In the genomic region with DNA sequence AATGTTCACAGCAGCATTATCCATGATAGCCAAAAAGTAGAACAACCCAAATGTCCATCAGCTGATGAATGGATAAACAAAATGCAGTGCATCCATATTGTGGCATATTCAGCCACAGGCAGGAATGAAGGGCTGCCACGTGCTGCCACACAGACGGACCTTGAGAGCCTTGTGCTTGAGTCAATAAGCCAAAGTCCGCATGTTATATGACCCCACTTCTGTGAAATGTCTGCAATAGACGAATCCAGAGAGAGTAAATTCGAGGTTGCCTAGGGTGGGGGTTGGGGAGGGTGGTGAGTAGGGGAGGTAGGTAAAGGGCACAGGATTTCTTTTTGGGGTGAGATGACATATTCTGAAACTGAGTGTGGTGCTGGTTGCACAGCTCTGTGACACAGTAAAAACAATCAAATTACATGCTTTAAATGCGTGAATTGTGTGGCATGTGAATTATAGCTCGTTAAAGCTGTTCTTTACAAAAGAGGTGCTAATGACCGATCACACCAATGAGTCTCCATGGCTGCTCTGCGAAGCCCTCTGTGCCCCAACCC, we compare ENCODE assay signal across 26 cellular contexts. TPM values are rescaled to one million over a fixed set of nuclear protein-coding genes. Genes with fewer than 3 reads are reported as not detected.
DNase-seq lines count a peak whose midpoint lies in the region; ATAC-seq and TF ChIP-seq lines count a peak whose summit lies in the region.
"Had no signal": no experiment of that assay in that cellular context is flagged by ENCODE, and none has a peak within 500 bp of the region (broad histone marks: within the 10 kb centered on the region; RNA-seq: fewer than 3 reads in every experiment).

No MANE protein-coding gene starts in this region.

- H3K36me3 ChIP-seq in mucosa of descending colon (ENCODE audit: low read depth): peaks cover 4% of the 10 kb centered on the region
- H3K36me3 ChIP-seq: BLaER1, esophagus squamous epithelium, left ventricle myocardium inferior, SJSA1 had no signal

- no peak overlapping the region for H3K4me3 ChIP-seq in mucosa of descending colon
- H3K4me3 ChIP-seq: BLaER1, esophagus squamous epithelium, left ventricle myocardium inferior, SJSA1, smooth muscle cell had no signal

- peak; percentile 44 for DNase-seq in activated CD4-positive, alpha-beta memory T cell treated with anti-CD3 and anti-CD28 coated beads for 36 hours
- DNase-seq in activated CD4-positive, alpha-beta memory T cell treated with anti-CD3 and anti-CD28 coated beads, Interleukin-2, amount 10 ng/mL, durations not matched to agents 7 days and 5 days: no peak
- DNase-seq in HT-29 (ENCODE audit: low spot score): peak; percentile 17
- DNase-seq in WTC11 (ENCODE audit: low spot score): no peak
- peak; percentile 69 to 86 (median 75) for DNase-seq in mucosa of descending colon
- DNase-seq in NCI-H2171 (lab: John Stamatoyannopoulos, UW): no peak
- DNase-seq in RWPE1 (ENCODE audit: low spot score): no peak
- DNase-seq: activated CD4-positive, alpha-beta T cell treated with anti-CD3 and anti-CD28 coated beads, Interleukin-2, amount 10 ng/mL, durations not matched to agents 24 days and 14 days; aorta; Calu3; endodermal cell; esophagus squamous epithelium; hippocampal formation; immature natural killer cell; left ventricle myocardium inferior; natural killer cell; NCI-H1092 treated with DMSO at 0.1 percent for 48 hours; NCI-H2029; NCI-H524 treated with DMSO at 0.1 percent for 48 hours; stimulated activated CD4-positive, alpha-beta T cell treated with anti-CD3 and anti-CD28 coated beads, Interleukin-4, amount 100 ng/mL, for 1 hour; stimulated activated naive CD4-positive, alpha-beta T cell had no signal

- TF ChIP-seq CTCF in WTC11 (IDR thresholded peaks at IDR 0.05): no peak
- TF ChIP-seq CTCF in mucosa of descending colon (IDR thresholded peaks at IDR 0.05): no peak
- TF ChIP-seq CTCF in RWPE1 (conservative IDR thresholded peaks at IDR 0.05; ENCODE audit: low read depth): no peak

- H3K9me3 ChIP-seq in mucosa of descending colon: no peaks in the 10 kb centered on the region
- H3K9me3 ChIP-seq: BLaER1, esophagus squamous epithelium, left ventricle myocardium inferior, SJSA1 had no signal

- H3K4me3 Mint-ChIP-seq in activated CD4-positive, alpha-beta memory T cell treated with anti-CD3 and anti-CD28 coated beads for 36 hours: no peak overlapping the region
- H3K4me3 Mint-ChIP-seq in activated CD4-positive, alpha-beta memory T cell treated with anti-CD3 and anti-CD28 coated beads, Interleukin-2, amount 10 ng/mL, durations not matched to agents 7 days and 5 days: no peak overlapping the region
- H3K4me3 Mint-ChIP-seq in WTC11: no peak overlapping the region
- H3K4me3 Mint-ChIP-seq: activated CD4-positive, alpha-beta T cell treated with anti-CD3 and anti-CD28 coated beads, Interleukin-2, amount 10 ng/mL, durations not matched to agents 24 days and 14 days; endodermal cell; immature natural killer cell; natural killer cell had no signal

- H3K36me3 Mint-ChIP-seq in activated CD4-positive, alpha-beta memory T cell treated with anti-CD3 and anti-CD28 coated beads for 36 hours: no peaks in the 10 kb centered on the region
- no peaks in the 10 kb centered on the region for H3K36me3 Mint-ChIP-seq in activated CD4-positive, alpha-beta memory T cell treated with anti-CD3 and anti-CD28 coated beads, Interleukin-2, amount 10 ng/mL, durations not matched to agents 7 days and 5 days (ENCODE audit: low read depth)
- H3K36me3 Mint-ChIP-seq in WTC11: no peaks in the 10 kb centered on the region
- H3K36me3 Mint-ChIP-seq: immature natural killer cell, natural killer cell had no signal

- peaks cover 11% of the 10 kb centered on the region for H3K27me3 Mint-ChIP-seq in activated CD4-positive, alpha-beta memory T cell treated with anti-CD3 and anti-CD28 coated beads for 36 hours
- peaks cover 26% of the 10 kb centered on the region for H3K27me3 Mint-ChIP-seq in activated CD4-positive, alpha-beta memory T cell treated with anti-CD3 and anti-CD28 coated beads, Interleukin-2, amount 10 ng/mL, durations not matched to agents 7 days and 5 days
- peaks cover 49% of the 10 kb centered on the region for H3K27me3 Mint-ChIP-seq in WTC11 (ENCODE audit: low read depth)

- no peaks in the 10 kb centered on the region for H3K9me3 Mint-ChIP-seq in activated CD4-positive, alpha-beta memory T cell treated with anti-CD3 and anti-CD28 coated beads for 36 hours
- no peaks in the 10 kb centered on the region for H3K9me3 Mint-ChIP-seq in activated CD4-positive, alpha-beta memory T cell treated with anti-CD3 and anti-CD28 coated beads, Interleukin-2, amount 10 ng/mL, durations not matched to agents 7 days and 5 days
- no peaks in the 10 kb centered on the region for H3K9me3 Mint-ChIP-seq in WTC11
- H3K9me3 Mint-ChIP-seq: activated CD4-positive, alpha-beta T cell treated with anti-CD3 and anti-CD28 coated beads, Interleukin-2, amount 10 ng/mL, durations not matched to agents 24 days and 14 days; endodermal cell; immature natural killer cell; natural killer cell had no signal

- intact Hi-C loops in activated CD4-positive, alpha-beta memory T cell treated with anti-CD3 and anti-CD28 coated beads for 36 hours (cut with micrococcal nuclease): no loop called here
- intact Hi-C loops in mucosa of descending colon (cut with DNase I, micrococcal nuclease): no loop called here

- no peak overlapping the region for H3K27ac Mint-ChIP-seq in activated CD4-positive, alpha-beta memory T cell treated with anti-CD3 and anti-CD28 coated beads for 36 hours
- H3K27ac Mint-ChIP-seq in activated CD4-positive, alpha-beta memory T cell treated with anti-CD3 and anti-CD28 coated beads, Interleukin-2, amount 10 ng/mL, durations not matched to agents 7 days and 5 days: no peak overlapping the region
- no peak overlapping the region for H3K27ac Mint-ChIP-seq in WTC11
- H3K27ac Mint-ChIP-seq: immature natural killer cell, natural killer cell had no signal

- CTCF ChIA-PET in activated CD4-positive, alpha-beta memory T cell treated with anti-CD3 and anti-CD28 coated beads for 36 hours (lab: Charles Lee): interaction anchor here (1.5 to 3.4 kb wide), 3 partner anchors 10 to 36 kb away, joined by 4 to 17 read pairs (median 8); no protein-coding TSS in a partner anchor
- CTCF ChIA-PET in activated CD4-positive, alpha-beta memory T cell treated with anti-CD3 and anti-CD28 coated beads, Interleukin-2, amount 10 ng/mL, durations not matched to agents 7 days and 5 days (lab: Charles Lee): interaction anchor here (0.7 to 2.8 kb wide), 4 partner anchors 10 to 435 kb away, joined by 3 to 13 read pairs (median 6); no protein-coding TSS in a partner anchor
- CTCF ChIA-PET in WTC11 (lab: Charles Lee) (interaction anchor here (0.6 to 1.7 kb wide), 5 partner anchors 20 to 432 kb away, joined by 3 to 8 read pairs (median 3); no protein-coding TSS in a partner anchor), RWPE1 (lab: Yijun Ruan, JAX) (interaction anchor here (0.6 kb wide), 2 partner anchors 208 to 256 kb away, joined by 3 to 5 read pairs; no protein-coding TSS in a partner anchor)

- peaks cover 32% of the 10 kb centered on the region for H3K4me1 Mint-ChIP-seq in activated CD4-positive, alpha-beta memory T cell treated with anti-CD3 and anti-CD28 coated beads for 36 hours (ENCODE audit: low read depth)
- H3K4me1 Mint-ChIP-seq in activated CD4-positive, alpha-beta memory T cell treated with anti-CD3 and anti-CD28 coated beads, Interleukin-2, amount 10 ng/mL, durations not matched to agents 7 days and 5 days: peaks cover 38% of the 10 kb centered on the region
- H3K4me1 Mint-ChIP-seq in WTC11: peaks cover 28% of the 10 kb centered on the region
- H3K4me1 Mint-ChIP-seq: natural killer cell had no signal

- no peak overlapping the region for H3K27ac ChIP-seq in RWPE1
- H3K27ac ChIP-seq: BLaER1, esophagus squamous epithelium, left ventricle myocardium inferior, SJSA1 had no signal

- peaks cover 26% of the 10 kb centered on the region for H3K4me1 ChIP-seq in mucosa of descending colon (ENCODE audit: low read depth)
- H3K4me1 ChIP-seq: esophagus squamous epithelium, SJSA1 had no signal

- ATAC-seq in WTC11 (no peak), mucosa of descending colon (peak; percentile 87), GM18520 (IDR thresholded peaks at IDR 0.05; ENCODE audit: unreplicated experiment) (no peak)
- ATAC-seq: HCT116, natural killer cell had no signal

- POLR2A ChIA-PET in activated CD4-positive, alpha-beta memory T cell treated with anti-CD3 and anti-CD28 coated beads for 36 hours (lab: Charles Lee): interaction anchor here (1.0 kb wide), 1 partner anchor 42 kb away, joined by 3 read pairs; no protein-coding TSS in a partner anchor
- POLR2A ChIA-PET in activated CD4-positive, alpha-beta memory T cell treated with anti-CD3 and anti-CD28 coated beads, Interleukin-2, amount 10 ng/mL, durations not matched to agents 7 days and 5 days (lab: Charles Lee): interaction anchor here (0.7 kb wide), 1 partner anchor 23 kb away, joined by 3 read pairs; no protein-coding TSS in a partner anchor
- POLR2A ChIA-PET in WTC11 (lab: Charles Lee): no interaction called here
- POLR2A ChIA-PET in RWPE1 (lab: Yijun Ruan, JAX; ENCODE audit: low non-redundant PET): no interaction called here

TF ChIP-seq in WTC11, 78 proteins besides CTCF, POLR2A, EP300 and RAD21:
- TF ChIP-seq NR3C1 (CRISPR knock-in tag; conservative IDR thresholded peaks at IDR 0.05; ENCODE audit: low read depth) (no peak), GABPB1 (CRISPR knock-in tag; IDR thresholded peaks at IDR 0.05) (peak; percentile 91)
TF ChIP-seq in WTC11: peak in this region for 1.

RNA-seq across cellular contexts. Expression of a gene that starts 38.9 kb away (rescaled TPM):
- 10 to 100 TPM; 28.4 to 30.1 TPM for total RNA-seq in activated CD4-positive, alpha-beta memory T cell treated with anti-CD3 and anti-CD28 coated beads for 36 hours
- total RNA-seq in activated CD4-positive, alpha-beta memory T cell treated with anti-CD3 and anti-CD28 coated beads, Interleukin-2, amount 10 ng/mL, durations not matched to agents 7 days and 5 days: 10 to 100 TPM; 19.1 to 22.4 TPM
- 1.7 and 3.6 TPM in 2 replicates for total RNA-seq in HT-29 (2014; rRNA removed; shearing (Covaris generic))
- total RNA-seq in WTC11 (2021) (2.9 to 6.2 TPM (median 3.0 TPM) in 3 replicates), mucosa of descending colon (10 to 100 TPM; 36.8 to 41.0 (median 37.4) TPM)

Comparison
In these comparisons a context has a peak if more than half of its experiments do, and no peak if none do; other contexts are left out.
1. DNase-seq: peak in activated CD4-positive, alpha-beta memory T cell treated with anti-CD3 and anti-CD28 coated beads for 36 hours (single experiment), HT-29 (single experiment) and mucosa of descending colon (3 of 3); none in activated CD4-positive, alpha-beta memory T cell treated with anti-CD3 and anti-CD28 coated beads, Interleukin-2, amount 10 ng/mL, durations not matched to agents 7 days and 5 days (single experiment), WTC11 (single experiment), NCI-H2171 (single experiment) and RWPE1 (single experiment).
2. POLR2A ChIA-PET loops: an anchor here in activated CD4-positive, alpha-beta memory T cell treated with anti-CD3 and anti-CD28 coated beads for 36 hours (1.0 kb wide) and activated CD4-positive, alpha-beta memory T cell treated with anti-CD3 and anti-CD28 coated beads, Interleukin-2, amount 10 ng/mL, durations not matched to agents 7 days and 5 days (0.7 kb wide); none called in WTC11 and RWPE1.